ENCODE assay signal across 12 cellular contexts in genomic region chr17:19383681-19384470, GRCh38. TPM values are rescaled to one million over a fixed set of nuclear protein-coding genes. Genes with fewer than 3 reads are reported as not detected.
DNase-seq lines count a peak whose midpoint lies in the region; ATAC-seq and TF ChIP-seq lines count a peak whose summit lies in the region.
"Had no signal": no experiment of that assay in that cellular context is flagged by ENCODE, and none has a peak within 500 bp of the region (broad histone marks: within the 10 kb centered on the region; RNA-seq: fewer than 3 reads in every experiment).

No MANE protein-coding gene starts in this region.

- H3K36me3 Mint-ChIP-seq in HFFc6 (ENCODE audit: low read depth): peaks cover 24% of the 10 kb centered on the region

- peak overlapping the region; percentile 2; the same call in 1 of the 2 replicates for H3K4me3 Mint-ChIP-seq in HFFc6
- H3K4me3 Mint-ChIP-seq: activated CD4-positive, alpha-beta memory T cell treated with anti-CD3 and anti-CD28 coated beads for 36 hours had no signal

- H3K27me3 ChIP-seq in lower lobe of right lung (ENCODE audit: low read depth) (no peaks in the 10 kb centered on the region), subcutaneous abdominal adipose tissue (ENCODE audit: control insufficient read depth in 5 of 5, insufficient read depth in 4 of 5, low read length in 5 of 5) (no peaks in the 10 kb centered on the region)
- H3K27me3 ChIP-seq: foreskin keratinocyte had no signal

- DNase-seq in HFFc6 (no peak), lower lobe of right lung (no peak), NCI-H2029 treated with DMSO at 0.1 percent for 48 hours (lab: John Stamatoyannopoulos, UW) (no peak), glomerular visceral epithelial cell (ENCODE audit: extremely low spot score) (no peak), NCI-H748 treated with DMSO at 0.1 percent for 48 hours (lab: John Stamatoyannopoulos, UW) (no peak)
- no peak for DNase-seq in activated CD4-positive, alpha-beta T cell treated with anti-CD3 and anti-CD28 coated beads, Interleukin-2, amount 50 U/mL, for 1 hour
- DNase-seq: activated CD4-positive, alpha-beta memory T cell treated with anti-CD3 and anti-CD28 coated beads for 36 hours; stimulated activated CD4-positive, alpha-beta T cell treated with anti-CD3 and anti-CD28 coated beads, Interleukin-1b, Interleukin-23, amount 100 ng/mL, for 48 hours had no signal

- TF ChIP-seq CTCF in HFFc6 (IDR thresholded peaks at IDR 0.05) (peak; percentile 12; the same call in 1 of the 2 replicates), lower lobe of right lung (IDR thresholded peaks at IDR 0.05) (no peak)

- no peaks in the 10 kb centered on the region for H3K27me3 Mint-ChIP-seq in HFFc6 (ENCODE audit: insufficient read depth)
- H3K27me3 Mint-ChIP-seq: activated CD4-positive, alpha-beta memory T cell treated with anti-CD3 and anti-CD28 coated beads for 36 hours had no signal

- no peak for ATAC-seq in lower lobe of right lung

- H3K9ac ChIP-seq in subcutaneous abdominal adipose tissue (ENCODE audit: low read length in 5 of 5): no peak overlapping the region
- H3K9ac ChIP-seq: KMS-11 had no signal

- peak overlapping the region; percentile 95 for H3K27ac Mint-ChIP-seq in HFFc6
- H3K27ac Mint-ChIP-seq: activated CD4-positive, alpha-beta memory T cell treated with anti-CD3 and anti-CD28 coated beads for 36 hours had no signal

- intact Hi-C loops in lower lobe of right lung (cut with DNase I): no loop called here

- H3K4me3 ChIP-seq in lower lobe of right lung (no peak overlapping the region), subcutaneous abdominal adipose tissue (ENCODE audit: low read depth in 1 of 5, low read length in 5 of 5) (no peak overlapping the region)

- peaks cover 57% of the 10 kb centered on the region for H3K36me3 ChIP-seq in lower lobe of right lung
- peaks cover 0 to 65% (median 59%) of the 10 kb centered on the region in 5 donors for H3K36me3 ChIP-seq in subcutaneous abdominal adipose tissue (ENCODE audit: control insufficient read depth in 5 of 5, insufficient read depth in 5 of 5, low read length in 5 of 5)

- H3K4me1 ChIP-seq in lower lobe of right lung (peaks cover 74% of the 10 kb centered on the region), subcutaneous abdominal adipose tissue (ENCODE audit: control insufficient read depth in 5 of 5, insufficient read depth in 5 of 5, low read length in 5 of 5) (peaks cover 16 to 66% (median 51%) of the 10 kb centered on the region in 5 donors)

- H3K9me3 ChIP-seq in lower lobe of right lung (no peaks in the 10 kb centered on the region), subcutaneous abdominal adipose tissue (ENCODE audit: control insufficient read depth in 5 of 5, low read length in 5 of 5) (no peaks in the 10 kb centered on the region)

- no peaks in the 10 kb centered on the region for H3K9me3 Mint-ChIP-seq in HFFc6
- H3K9me3 Mint-ChIP-seq: activated CD4-positive, alpha-beta memory T cell treated with anti-CD3 and anti-CD28 coated beads for 36 hours had no signal

- H3K4me1 Mint-ChIP-seq in HFFc6 (ENCODE audit: low read depth): peaks cover 67% of the 10 kb centered on the region

- H3K27ac ChIP-seq in cingulate gyrus (ENCODE audit: low read depth, low read length) (peak overlapping the region; percentile 78), lower lobe of right lung (peak overlapping the region; percentile 77), subcutaneous abdominal adipose tissue (ENCODE audit: low read depth, low read length) (peak overlapping the region; percentile 7)
- H3K27ac ChIP-seq: foreskin keratinocyte, KMS-11 had no signal

RNA-seq across cellular contexts. Expression of gene MFAP4, which starts 3.1 kb away (rescaled TPM):
- total RNA-seq in HFFc6 (2021; fragmentation: NEBNext Ultra II Directional; extraction: Animal tissue kit (Norgen Biotek cat#: 25700)): 10 to 100 TPM; 17.7 to 46.5 (median 22.0) TPM
- total RNA-seq in lower lobe of right lung: 179 TPM
- total RNA-seq: activated CD4-positive, alpha-beta memory T cell treated with anti-CD3 and anti-CD28 coated beads for 36 hours; foreskin keratinocyte had no signal

RNA-seq across cellular contexts. Expression of gene MAPK7, which starts 5.6 kb away (rescaled TPM):
- 10 to 100 TPM; 18.5 to 27.1 (median 23.9) TPM for total RNA-seq in HFFc6 (2021; fragmentation: NEBNext Ultra II Directional; extraction: Animal tissue kit (Norgen Biotek cat#: 25700))
- 22.2 TPM for total RNA-seq in lower lobe of right lung

RNA-seq across cellular contexts. Expression of gene B9D1, which starts 21.4 kb away (rescaled TPM):
- 10 to 100 TPM; 18.0 to 28.9 (median 24.5) TPM for total RNA-seq in HFFc6 (2021; fragmentation: NEBNext Ultra II Directional; extraction: Animal tissue kit (Norgen Biotek cat#: 25700))
- 11.3 TPM for total RNA-seq in lower lobe of right lung

RNA-seq across cellular contexts. Expression of gene RNF112, which starts 27.2 kb away (rescaled TPM):
- 1 to 10 TPM in 1 of 6 experiments, under 1 TPM in 5; 0.40 to 1.2 (median 0.73) TPM for total RNA-seq in HFFc6 (2021; fragmentation: NEBNext Ultra II Directional; extraction: Animal tissue kit (Norgen Biotek cat#: 25700))
- 1.8 TPM for total RNA-seq in lower lobe of right lung

Comparison
In these comparisons a context has a peak if more than half of its experiments do, and no peak if none do; other contexts are left out.
1. H3K27ac ChIP-seq: peak in every context shown above with its lines; median percentile 78 in cingulate gyrus; 77 in lower lobe of right lung; 7 in subcutaneous abdominal adipose tissue.